In the genomic region with DNA sequence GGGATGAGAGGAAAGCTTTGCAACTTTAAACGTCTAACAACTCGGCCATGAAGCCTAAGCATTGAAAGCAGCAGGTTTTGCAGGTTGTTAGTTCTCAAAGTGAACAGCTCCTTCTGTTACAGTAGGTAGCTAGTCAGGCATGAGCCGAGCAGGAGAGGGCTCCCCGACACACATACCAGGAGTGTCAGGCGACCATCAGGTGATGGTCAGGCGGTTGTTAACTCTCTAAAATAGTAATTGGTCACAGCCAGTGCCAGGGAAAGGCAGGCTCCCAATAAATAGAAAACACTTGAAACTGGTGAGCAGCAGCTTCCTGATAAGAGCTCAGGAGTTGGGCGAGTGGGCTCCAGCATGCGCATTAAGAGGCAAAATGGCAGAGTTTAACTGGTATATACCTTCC, we compare ENCODE assay signal across 18 cellular contexts. TPM values are rescaled to one million over a fixed set of nuclear protein-coding genes. Genes with fewer than 3 reads are reported as not detected.
DNase-seq lines count a peak whose midpoint lies in the region; ATAC-seq and TF ChIP-seq lines count a peak whose summit lies in the region.
"Had no signal": no experiment of that assay in that cellular context is flagged by ENCODE, and none has a peak within 500 bp of the region (broad histone marks: within the 10 kb centered on the region; RNA-seq: fewer than 3 reads in every experiment).

No MANE protein-coding gene starts in this region.

- H3K36me3 Mint-ChIP-seq in nephron (ENCODE audit: low read depth) = no peaks in the 10 kb centered on the region
- H3K36me3 Mint-ChIP-seq: CD14-positive monocyte; CD8-positive, alpha-beta T cell had no signal

- TF ChIP-seq CTCF in nephron (IDR thresholded peaks at IDR 0.05; ENCODE audit: unreplicated experiment in 3 of 3) = no peak

- ATAC-seq in left ventricle myocardium superior = peak; percentile 91
- ATAC-seq: CD8-positive, alpha-beta T cell; GM12878; GM23338 had no signal

- DNase-seq in DMS53 (lab: John Stamatoyannopoulos, UW) = peak; percentile 20
- DNase-seq in DMS53 treated with DMSO at 0.1 percent for 48 hours (lab: John Stamatoyannopoulos, UW; ENCODE audit: unreplicated experiment) = no peak
- DNase-seq in SK-MEL-5 (ENCODE audit: low read depth, low spot score) = peak; percentile 21
- peak; percentile 67 for DNase-seq in left ventricle myocardium superior
- DNase-seq in NCI-H1417 (lab: John Stamatoyannopoulos, UW) = no peak
- no peak for DNase-seq in NCI-H446 (lab: John Stamatoyannopoulos, UW)
- DNase-seq in NCI-H1694 treated with DMSO at 0.1 percent for 48 hours (lab: John Stamatoyannopoulos, UW) = no peak
- DNase-seq: CD8-positive, alpha-beta T cell; COR-L47; DMS153; H7 had no signal

- intact Hi-C loops in left ventricle myocardium superior (cut with micrococcal nuclease) = no loop called here

- peak overlapping the region; percentile 32 to 59 (median 47) for H3K27ac Mint-ChIP-seq in nephron
- H3K27ac Mint-ChIP-seq: CD14-positive monocyte; CD8-positive, alpha-beta T cell; GM23338 had no signal

- peaks cover 59% of the 10 kb centered on the region for H3K4me1 Mint-ChIP-seq in nephron

- H3K9me3 Mint-ChIP-seq in nephron = no peaks in the 10 kb centered on the region
- H3K9me3 Mint-ChIP-seq: CD8-positive, alpha-beta T cell; GM23338 had no signal

- in situ Hi-C loops in SK-MEL-5 (cut with HindIII; ENCODE audit: low pct_unique_long_range_greater_than_20kb, low sequenced_read_pairs) = no loop called here

- no peak overlapping the region for H3K4me3 Mint-ChIP-seq in nephron
- H3K4me3 Mint-ChIP-seq: CD14-positive monocyte; CD8-positive, alpha-beta T cell; GM23338 had no signal

- peaks cover 18% of the 10 kb centered on the region for H3K27me3 Mint-ChIP-seq in nephron (ENCODE audit: low read depth)

RNA-seq across cellular contexts. Expression of a gene that starts 53.5 kb away (rescaled TPM):
- 0.69 and 1.9 TPM in 2 replicates for total RNA-seq in SK-MEL-5 (2014; rRNA removed; shearing (Covaris generic))
- polyA plus RNA-seq in SK-MEL-5 (2015; cell fraction: cytosol; rRNA removed) = 2.5 TPM in 1 of 2 replicates, not detected in the other
- polyA plus RNA-seq in SK-MEL-5 (2015; cell fraction: nucleus; rRNA removed) = not detected in 2 replicates
- total RNA-seq in left ventricle myocardium superior = not detected
- total RNA-seq: CD8-positive, alpha-beta T cell; G401; GM12878; GM23338; H7; HT-29 had no signal
- polyA plus RNA-seq: BJ, CD14-positive monocyte, GM12878, GM23338 had no signal

Comparison
In these comparisons a context has a peak if more than half of its experiments do, and no peak if none do; other contexts are left out.
1. DNase-seq: peak in DMS53 (single experiment), SK-MEL-5 (single experiment) and left ventricle myocardium superior (single experiment); none in DMS53 treated with DMSO at 0.1 percent for 48 hours (single experiment), NCI-H1417 (0 of 3), NCI-H446 (0 of 2) and NCI-H1694 treated with DMSO at 0.1 percent for 48 hours (single experiment).